ENCODE assay signal across 15 cellular contexts in the genomic region with DNA sequence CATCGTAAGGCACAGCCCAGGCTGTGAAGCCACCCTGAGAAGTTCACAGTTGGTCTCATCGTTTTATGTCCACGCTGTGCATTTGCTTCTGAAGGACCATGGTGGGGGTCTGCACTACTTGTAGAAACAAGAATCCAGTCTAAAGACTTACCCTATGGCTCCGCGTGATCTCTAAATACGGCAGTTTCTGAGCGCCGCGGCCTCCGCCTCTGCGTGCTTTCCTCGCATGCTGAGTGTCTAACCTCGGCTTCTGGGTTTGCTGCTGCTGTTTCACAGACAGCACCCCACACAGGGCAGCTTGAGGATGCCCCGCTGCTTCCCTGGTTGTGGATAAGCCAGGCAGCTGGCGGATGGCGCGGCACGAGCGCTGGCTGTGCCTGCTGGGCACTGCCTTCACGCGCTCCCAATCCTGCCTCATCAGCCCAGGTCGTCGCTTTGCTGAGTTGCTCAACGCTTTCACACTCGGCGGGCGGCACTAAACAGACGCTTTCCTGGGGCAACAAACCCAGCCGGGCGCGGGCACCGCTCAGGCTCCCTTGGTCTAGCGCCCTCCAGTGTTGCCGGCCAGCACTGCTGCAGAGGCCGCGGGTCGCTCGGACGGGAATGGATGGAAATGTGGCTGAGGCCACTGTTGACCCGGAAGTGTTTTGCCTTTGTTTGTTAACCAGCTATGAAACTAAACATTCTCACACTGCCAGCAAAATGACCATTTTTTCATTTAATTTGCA. TPM values are rescaled to one million over a fixed set of nuclear protein-coding genes. Genes with fewer than 3 reads are reported as not detected.
DNase-seq lines count a peak whose midpoint lies in the region; ATAC-seq, FAIRE-seq and TF ChIP-seq lines count a peak whose summit lies in the region.
"Had no signal": no experiment of that assay in that cellular context is flagged by ENCODE, and none has a peak within 500 bp of the region (broad histone marks: within the 10 kb centered on the region; RNA-seq: fewer than 3 reads in every experiment).

No MANE protein-coding gene starts in this region.

- no peak for FAIRE-seq in bronchial epithelial cell (lab: Jason Lieb, UNC)
- FAIRE-seq: frontal cortex, G401.6 had no signal

- no peaks in the 10 kb centered on the region for H3K36me3 ChIP-seq in bronchial epithelial cell (ENCODE audit: control insufficient read depth, insufficient read depth, low read length)
- H3K36me3 ChIP-seq in kidney epithelial cell (ENCODE audit: control insufficient read depth, insufficient read depth, low read length), result no peaks in the 10 kb centered on the region
- H3K36me3 ChIP-seq in spleen, result no peaks in the 10 kb centered on the region

- peak; percentile 55 for DNase-seq in activated CD8-positive, alpha-beta memory T cell treated with anti-CD3 and anti-CD28 coated beads, Interleukin-2, amount 50 U/mL, for 48 hours
- no peak for DNase-seq in activated CD8-positive, alpha-beta memory T cell treated with anti-CD3 and anti-CD28 coated beads for 24 hours
- DNase-seq in bronchial epithelial cell (ENCODE audit: low read depth), result no peak
- DNase-seq in kidney epithelial cell (ENCODE audit: low read depth), result no peak
- peak; percentile 75 for DNase-seq in spleen
- DNase-seq in NCI-H82 (lab: John Stamatoyannopoulos, UW), result no peak
- DNase-seq in NOMO-1 (lab: John Stamatoyannopoulos, UW; ENCODE audit: unreplicated experiment in 2 of 2), result no peak
- DNase-seq: activated CD4-positive, alpha-beta memory T cell treated with anti-CD3 and anti-CD28 coated beads, Interleukin-2, amount 10 ng/mL, durations not matched to agents 7 days and 5 days; naive B cell; NCI-H446 treated with DMSO at 0.1 percent for 48 hours had no signal

- H3K9me3 ChIP-seq in spleen, result no peaks in the 10 kb centered on the region

- intact Hi-C loops in spleen (cut with DNase I; ENCODE audit: low total_unique reads), result no loop called here

- WGBS in spleen, 5 donors, result 64 to 92% (median 79%) methylated on average over 26 to 40 of the region's 40 CpGs

- H3K27me3 ChIP-seq in bronchial epithelial cell (ENCODE audit: control insufficient read depth, insufficient read depth, low read length), result peaks cover 29% of the 10 kb centered on the region
- peaks cover 44% of the 10 kb centered on the region for H3K27me3 ChIP-seq in kidney epithelial cell (ENCODE audit: control insufficient read depth, insufficient read depth, low read length)
- H3K27me3 ChIP-seq in spleen (replicated peaks in 1 of 7), result peaks cover 0 to 79% (median 12%) of the 10 kb centered on the region in 7 donors

- TF ChIP-seq CTCF in bronchial epithelial cell (IDR thresholded peaks at IDR 0.05; ENCODE audit: insufficient read depth, low read length, severe bottlenecking) (peak; percentile 27), kidney epithelial cell (IDR thresholded peaks at IDR 0.05; ENCODE audit: insufficient read depth, low read length, poor library complexity, severe bottlenecking) (peak; percentile 51), spleen (IDR thresholded peaks at IDR 0.05 in 8 of 11, conservative IDR thresholded peaks at IDR 0.05 in 3 of 11) (no peak)

- no peak overlapping the region for H3K27ac ChIP-seq in spleen

- no peak for TF ChIP-seq POLR2A in spleen (IDR thresholded peaks at IDR 0.05)

- peaks cover 0 to 16% (median 10%) of the 10 kb centered on the region in 6 donors for H3K4me1 ChIP-seq in spleen

- H3K4me3 ChIP-seq in bronchial epithelial cell (ENCODE audit: low read depth, low read length) (no peak overlapping the region), kidney epithelial cell (ENCODE audit: low read depth, low read length) (no peak overlapping the region), spleen (no peak overlapping the region)
- H3K4me3 ChIP-seq: GM23338 had no signal

- ATAC-seq in HG03045 (IDR thresholded peaks at IDR 0.05; ENCODE audit: unreplicated experiment), result no peak
- ATAC-seq: GM23338 had no signal

RNA-seq across cellular contexts. Expression of a gene that starts 39.2 kb away (rescaled TPM):
- 14.2 and 14.7 TPM in 2 replicates for total RNA-seq in bronchial epithelial cell
- 39.2 and 41.9 TPM in 2 replicates for total RNA-seq in kidney epithelial cell
- total RNA-seq in spleen, result 10 to 100 TPM in 5 of 7 donors, 1 to 10 TPM in 2; 7.9 to 20.6 (median 13.2) TPM
- 1 to 10 TPM; 1.4 to 4.6 (median 1.5) TPM for polyA plus RNA-seq in spleen

RNA-seq across cellular contexts. Expression of a gene that starts 57.4 kb away (rescaled TPM):
- total RNA-seq in bronchial epithelial cell (under 0.01 and 0.13 TPM in 2 replicates), kidney epithelial cell (0.38 and 0.96 TPM in 2 replicates), spleen (under 1 TPM in 6 of 7 donors, not detected in 1; 0.07 to 0.68 (median 0.19) TPM)
- under 1 TPM; 0.24 to 0.48 (median 0.30) TPM for polyA plus RNA-seq in spleen
- total RNA-seq: SK-MEL-5 had no signal

Comparison
In these comparisons a context has a peak if more than half of its experiments do, and no peak if none do; other contexts are left out.
1. DNase-seq: peak in activated CD8-positive, alpha-beta memory T cell treated with anti-CD3 and anti-CD28 coated beads, Interleukin-2, amount 50 U/mL, for 48 hours (single experiment) and spleen (single experiment); none in activated CD8-positive, alpha-beta memory T cell treated with anti-CD3 and anti-CD28 coated beads for 24 hours (single experiment), bronchial epithelial cell (single experiment), kidney epithelial cell (single experiment), NCI-H82 (single experiment) and NOMO-1 (0 of 2).
2. CTCF ChIP-seq: peak in bronchial epithelial cell (single experiment) and kidney epithelial cell (single experiment); none in spleen (0 of 11).